ENCODE assay signal across 1 cellular context in genomic region chr11:60831501-60832079, GRCh38.
TF ChIP-seq lines count a peak whose summit lies in the region.

No MANE protein-coding gene starts in this region.

TF ChIP-seq in K562, 482 proteins besides CTCF, POLR2A, EP300 and RAD21:
- peak; percentile 57; the same call in 1 of the 2 replicates for TF ChIP-seq NFIC (IDR thresholded peaks at IDR 0.05)
- TF ChIP-seq TAF15 (IDR thresholded peaks at IDR 0.05; ENCODE audit: low read depth, low read length), result no peak
